14 cellular contexts compared by ENCODE assay signal in the genomic region with DNA sequence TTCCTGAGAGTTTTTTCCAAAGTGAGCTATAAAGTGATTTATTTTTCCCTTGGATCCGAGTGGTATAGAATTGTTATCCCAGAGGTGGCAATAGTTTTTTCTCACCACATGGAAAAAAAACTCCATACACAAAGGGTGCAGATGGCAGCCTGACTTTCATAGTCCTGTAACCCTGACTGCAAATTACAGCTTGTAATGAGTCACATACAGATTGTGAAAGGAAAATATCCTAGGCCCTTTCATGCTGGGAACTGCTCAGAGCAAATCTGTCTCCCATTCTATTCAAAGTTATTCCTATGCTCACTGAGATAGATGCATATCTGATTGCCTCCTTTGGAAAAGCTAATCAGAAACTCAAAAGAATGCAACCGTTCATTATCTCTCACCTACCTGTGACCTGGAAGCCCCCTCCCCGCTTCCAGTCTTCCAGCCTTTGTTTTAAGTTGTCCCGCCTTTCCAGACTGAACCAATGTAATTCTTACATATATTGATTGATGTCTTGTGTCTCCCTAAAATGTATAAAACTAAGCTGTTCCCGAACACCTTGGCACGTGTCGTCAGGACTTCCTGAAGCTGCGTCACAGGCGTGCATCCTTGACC.
A peak's percentile ranks its signal among the peaks of the same experiment; 100 is the strongest.
DNase-seq lines count a peak whose midpoint lies in the region; ATAC-seq and TF ChIP-seq lines count a peak whose summit lies in the region.
"Had no signal": no experiment of that assay in that cellular context is flagged by ENCODE, and none has a peak within 500 bp of the region (broad histone marks: within the 10 kb centered on the region; RNA-seq: fewer than 3 reads in every experiment).

No MANE protein-coding gene starts in this region.

- peaks cover 63% of the 10 kb centered on the region for H3K4me1 Mint-ChIP-seq in WTC11
- H3K4me1 Mint-ChIP-seq in activated T-cell treated with anti-CD3 and anti-CD28 coated beads, Interleukin-2, amount 50 U/mL, for 4 hours (ENCODE audit: low read depth): no peaks in the 10 kb centered on the region

- POLR2A ChIA-PET in WTC11 (lab: Charles Lee): no interaction called here

- intact Hi-C loops in heart right ventricle (cut with DNase I) (no loop called here), cardiac septum (cut with DNase I) (no loop called here)

- ATAC-seq in heart right ventricle: peak in 6 of 8 donors; percentile 56 to 89 (median 64)
- ATAC-seq in WTC11: peak; percentile 22
- peak; percentile 80 for ATAC-seq in foreskin keratinocyte
- no peak for ATAC-seq in HG02885 (IDR thresholded peaks at IDR 0.05; ENCODE audit: poor library complexity, unreplicated experiment)
- ATAC-seq in activated T-cell treated with anti-CD3 and anti-CD28 coated beads, Interleukin-2, amount 50 U/mL, for 4 hours: no peak
- ATAC-seq: activated naive CD4-positive, alpha-beta T cell treated with anti-CD3 and anti-CD28 coated beads, Interleukin-2, amount 50 U/mL, for 72 hours had no signal

- H3K27ac Mint-ChIP-seq in WTC11: peak overlapping the region; percentile 70
- H3K27ac Mint-ChIP-seq: activated naive CD4-positive, alpha-beta T cell treated with anti-CD3 and anti-CD28 coated beads, Interleukin-2, amount 50 U/mL, for 72 hours had no signal

- no peak for TF ChIP-seq CTCF in heart right ventricle (IDR thresholded peaks at IDR 0.05)
- TF ChIP-seq CTCF in WTC11 (IDR thresholded peaks at IDR 0.05): no peak
- no peak for TF ChIP-seq CTCF in foreskin keratinocyte (conservative IDR thresholded peaks at IDR 0.05)

- peaks cover 12% of the 10 kb centered on the region for H3K36me3 Mint-ChIP-seq in WTC11
- H3K36me3 Mint-ChIP-seq in activated T-cell treated with anti-CD3 and anti-CD28 coated beads, Interleukin-2, amount 50 U/mL, for 4 hours (ENCODE audit: insufficient read depth): no peaks in the 10 kb centered on the region
- H3K36me3 Mint-ChIP-seq: activated naive CD4-positive, alpha-beta T cell treated with anti-CD3 and anti-CD28 coated beads, Interleukin-2, amount 50 U/mL, for 72 hours had no signal

- DNase-seq in heart right ventricle: no peak
- no peak for DNase-seq in cardiac septum (ENCODE audit: low spot score)
- DNase-seq in WTC11 (ENCODE audit: low spot score): no peak
- peak in 1 of 2 donors; percentile 34 for DNase-seq in foreskin keratinocyte
- DNase-seq in activated T-cell treated with anti-CD3 and anti-CD28 coated beads, Interleukin-2, amount 50 U/mL, for 4 hours: no peak
- no peak for DNase-seq in stimulated activated CD4-positive, alpha-beta T cell treated with anti-CD3 and anti-CD28 coated beads, Interleukin-4, amount 100 ng/mL, for 24 hours
- DNase-seq in GF-D8 (lab: John Stamatoyannopoulos, UW): no peak
- DNase-seq: activated CD8-positive, alpha-beta memory T cell treated with anti-CD3 and anti-CD28 coated beads, Interleukin-2, amount 50 U/mL, for 4 hours; cortex of kidney; NCI-H2029; pancreas had no signal

- H3K4me3 ChIP-seq in heart right ventricle: no peak overlapping the region
- H3K4me3 ChIP-seq: pancreas had no signal

- H3K27me3 ChIP-seq in heart right ventricle (no peaks in the 10 kb centered on the region), foreskin keratinocyte (no peaks in the 10 kb centered on the region)
- H3K27me3 ChIP-seq: pancreas had no signal

- no peak overlapping the region for H3K27ac ChIP-seq in heart right ventricle
- H3K27ac ChIP-seq in foreskin keratinocyte: no peak overlapping the region
- H3K27ac ChIP-seq: pancreas, VCaP had no signal

- peak overlapping the region; percentile 41 for H3K4me3 Mint-ChIP-seq in WTC11
- H3K4me3 Mint-ChIP-seq in activated T-cell treated with anti-CD3 and anti-CD28 coated beads, Interleukin-2, amount 50 U/mL, for 4 hours: no peak overlapping the region

- peaks cover 11% of the 10 kb centered on the region for H3K9me3 Mint-ChIP-seq in WTC11
- H3K9me3 Mint-ChIP-seq in activated T-cell treated with anti-CD3 and anti-CD28 coated beads, Interleukin-2, amount 50 U/mL, for 4 hours: no peaks in the 10 kb centered on the region
- H3K9me3 Mint-ChIP-seq: activated naive CD4-positive, alpha-beta T cell treated with anti-CD3 and anti-CD28 coated beads, Interleukin-2, amount 50 U/mL, for 72 hours had no signal

- no peaks in the 10 kb centered on the region for H3K36me3 ChIP-seq in heart right ventricle
- H3K36me3 ChIP-seq: pancreas had no signal

- CTCF ChIA-PET in WTC11 (lab: Charles Lee): interaction anchor here (0.8 to 2.7 kb wide), 4 partner anchors 48 to 488 kb away, joined by 3 to 13 read pairs (median 4); no protein-coding TSS in a partner anchor

- no peaks in the 10 kb centered on the region for H3K27me3 Mint-ChIP-seq in WTC11 (ENCODE audit: low read depth)
- H3K27me3 Mint-ChIP-seq in activated T-cell treated with anti-CD3 and anti-CD28 coated beads, Interleukin-2, amount 50 U/mL, for 4 hours (ENCODE audit: low read depth): peaks cover 5% of the 10 kb centered on the region

- no peaks in the 10 kb centered on the region for H3K9me3 ChIP-seq in heart right ventricle
- H3K9me3 ChIP-seq: pancreas had no signal

- whole genome bisulfite sequencing in heart right ventricle, 2 donors: 62 to 68% methylated on average over 9 of the region's 9 CpGs

- H3K4me1 ChIP-seq in heart right ventricle: peaks cover 0 to 21% (median 10%) of the 10 kb centered on the region in 9 donors
- peaks cover 4% of the 10 kb centered on the region for H3K4me1 ChIP-seq in foreskin keratinocyte
- H3K4me1 ChIP-seq: pancreas had no signal

TF ChIP-seq in WTC11, 78 proteins besides CTCF, POLR2A, EP300 and RAD21 (continues in another document):
- TF ChIP-seq ELF4 (CRISPR knock-in tag; IDR thresholded peaks at IDR 0.05; ENCODE audit: low read depth) (no peak), JAZF1 (CRISPR knock-in tag; IDR thresholded peaks at IDR 0.05) (no peak), EMX1 (CRISPR knock-in tag; IDR thresholded peaks at IDR 0.05) (no peak), E2F4 (CRISPR knock-in tag; IDR thresholded peaks at IDR 0.05; ENCODE audit: borderline replicate concordance, low read depth) (no peak), SMAD4 (CRISPR knock-in tag; IDR thresholded peaks at IDR 0.05) (no peak), NFATC4 (CRISPR knock-in tag; IDR thresholded peaks at IDR 0.05) (no peak), STAT6 (CRISPR knock-in tag; conservative IDR thresholded peaks at IDR 0.05; ENCODE audit: low read depth) (no peak), RORB (CRISPR knock-in tag; IDR thresholded peaks at IDR 0.05) (no peak), TEAD1 (CRISPR knock-in tag; IDR thresholded peaks at IDR 0.05) (no peak), MYBL2 (CRISPR knock-in tag; IDR thresholded peaks at IDR 0.05) (no peak), SMAD3 (CRISPR knock-in tag; IDR thresholded peaks at IDR 0.05; ENCODE audit: borderline replicate concordance) (no peak), ZNF219 (CRISPR knock-in tag; IDR thresholded peaks at IDR 0.05; ENCODE audit: borderline replicate concordance) (no peak)
- TF ChIP-seq, protein P1, sequence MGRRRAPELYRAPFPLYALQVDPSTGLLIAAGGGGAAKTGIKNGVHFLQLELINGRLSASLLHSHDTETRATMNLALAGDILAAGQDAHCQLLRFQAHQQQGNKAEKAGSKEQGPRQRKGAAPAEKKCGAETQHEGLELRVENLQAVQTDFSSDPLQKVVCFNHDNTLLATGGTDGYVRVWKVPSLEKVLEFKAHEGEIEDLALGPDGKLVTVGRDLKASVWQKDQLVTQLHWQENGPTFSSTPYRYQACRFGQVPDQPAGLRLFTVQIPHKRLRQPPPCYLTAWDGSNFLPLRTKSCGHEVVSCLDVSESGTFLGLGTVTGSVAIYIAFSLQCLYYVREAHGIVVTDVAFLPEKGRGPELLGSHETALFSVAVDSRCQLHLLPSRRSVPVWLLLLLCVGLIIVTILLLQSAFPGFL (CRISPR knock-in tag; IDR thresholded peaks at IDR 0.05; ENCODE audit: borderline replicate concordance): no peak
- TF ChIP-seq, protein P2, sequence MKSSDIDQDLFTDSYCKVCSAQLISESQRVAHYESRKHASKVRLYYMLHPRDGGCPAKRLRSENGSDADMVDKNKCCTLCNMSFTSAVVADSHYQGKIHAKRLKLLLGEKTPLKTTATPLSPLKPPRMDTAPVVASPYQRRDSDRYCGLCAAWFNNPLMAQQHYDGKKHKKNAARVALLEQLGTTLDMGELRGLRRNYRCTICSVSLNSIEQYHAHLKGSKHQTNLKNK (CRISPR knock-in tag; IDR thresholded peaks at IDR 0.05): no peak

Comparison
In these comparisons a context has a peak if more than half of its experiments do, and no peak if none do; other contexts are left out.
1. ATAC-seq: peak in heart right ventricle (6 of 8), WTC11 (single experiment) and foreskin keratinocyte (single experiment); none in HG02885 (single experiment) and activated T-cell treated with anti-CD3 and anti-CD28 coated beads, Interleukin-2, amount 50 U/mL, for 4 hours (0 of 2).